In the genomic region with DNA sequence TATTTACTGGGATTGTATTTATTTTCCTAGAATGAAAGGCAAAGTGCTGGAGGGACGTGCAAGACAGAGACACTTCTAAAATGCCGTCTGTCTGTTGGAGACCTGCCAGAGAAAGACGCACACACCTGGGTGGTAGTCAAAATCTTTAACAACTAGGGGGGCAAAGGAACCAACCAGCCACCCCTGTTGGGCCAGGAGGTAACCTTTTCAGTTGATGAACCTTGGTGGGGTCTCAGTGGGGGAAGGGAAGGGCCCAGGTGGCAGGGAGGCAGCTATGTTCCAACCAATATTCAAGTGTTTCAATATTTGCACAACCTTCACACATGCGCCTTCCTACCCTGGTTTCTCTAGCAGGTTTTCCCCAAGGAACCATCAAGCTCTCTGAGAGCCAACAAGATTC, we compare ENCODE assay signal across 19 cellular contexts.
DNase-seq lines count a peak whose midpoint lies in the region; ATAC-seq, FAIRE-seq and TF ChIP-seq lines count a peak whose summit lies in the region.
"Had no signal": no experiment of that assay in that cellular context is flagged by ENCODE, and none has a peak within 500 bp of the region (broad histone marks: within the 10 kb centered on the region; RNA-seq: fewer than 3 reads in every experiment).

No MANE protein-coding gene starts in this region.

- ATAC-seq in activated T-cell treated with anti-CD3 and anti-CD28 coated beads, Interleukin-2, amount 50 U/mL, for 72 hours (replicated peaks in 1 of 2): no peak
- ATAC-seq in GM21825 (IDR thresholded peaks at IDR 0.05; ENCODE audit: unreplicated experiment): no peak
- ATAC-seq: activated T-cell treated with anti-CD3 and anti-CD28 coated beads, Interleukin-2, amount 50 U/mL, for 4 hours; CD8-positive, alpha-beta T cell; foreskin keratinocyte; stimulated activated effector memory CD8-positive, alpha-beta T cell treated with anti-CD3 and anti-CD28 coated beads, Interleukin-12 subunit alpha, Interleukin-12 subunit beta, amount 100 ng/mL, for 72 hours had no signal

- no peak overlapping the region for H3K4me3 Mint-ChIP-seq in activated T-cell treated with anti-CD3 and anti-CD28 coated beads, Interleukin-2, amount 50 U/mL, for 72 hours
- H3K4me3 Mint-ChIP-seq: activated naive CD4-positive, alpha-beta T cell treated with anti-CD3 and anti-CD28 coated beads for 36 hours; activated T-cell treated with anti-CD3 and anti-CD28 coated beads, Interleukin-2, amount 50 U/mL, for 4 hours; CD8-positive, alpha-beta T cell; stimulated activated effector memory CD8-positive, alpha-beta T cell treated with anti-CD3 and anti-CD28 coated beads, Interleukin-12 subunit alpha, Interleukin-12 subunit beta, amount 100 ng/mL, for 72 hours had no signal

- FAIRE-seq in bronchial epithelial cell (lab: Jason Lieb, UNC): peak; percentile 55

- DNase-seq in DMS53 treated with DMSO at 0.1 percent for 48 hours (lab: John Stamatoyannopoulos, UW; ENCODE audit: unreplicated experiment): peak; percentile 3
- DNase-seq in NCI-H1417 (lab: John Stamatoyannopoulos, UW): peak; percentile 49 to 89 (median 80)
- peak; percentile 18 for DNase-seq in NCI-H345 treated with DMSO at 0.1 percent for 48 hours (lab: John Stamatoyannopoulos, UW; ENCODE audit: unreplicated experiment)
- DNase-seq in bronchial epithelial cell (ENCODE audit: low read depth): no peak
- DNase-seq in GM19240 (ENCODE audit: insufficient read length, low spot score): no peak
- DNase-seq in activated T-cell treated with anti-CD3 and anti-CD28 coated beads, Interleukin-2, amount 50 U/mL, for 72 hours: no peak
- DNase-seq: activated CD4-positive, alpha-beta T cell treated with anti-CD3 and anti-CD28 coated beads for 1 hour; activated naive CD4-positive, alpha-beta T cell treated with anti-CD3 and anti-CD28 coated beads for 36 hours; activated T-cell treated with anti-CD3 and anti-CD28 coated beads, Interleukin-2, amount 50 U/mL, for 4 hours; amygdala; CD8-positive, alpha-beta T cell; EL; erythroblast; foreskin keratinocyte; hippocampal formation; islet precursor cell; thyroid gland had no signal

- H3K4me1 Mint-ChIP-seq in activated T-cell treated with anti-CD3 and anti-CD28 coated beads, Interleukin-2, amount 50 U/mL, for 72 hours (ENCODE audit: low read depth): no peaks in the 10 kb centered on the region
- H3K4me1 Mint-ChIP-seq: stimulated activated effector memory CD8-positive, alpha-beta T cell treated with anti-CD3 and anti-CD28 coated beads, Interleukin-12 subunit alpha, Interleukin-12 subunit beta, amount 100 ng/mL, for 72 hours had no signal

- TF ChIP-seq CTCF in bronchial epithelial cell (IDR thresholded peaks at IDR 0.05; ENCODE audit: insufficient read depth, low read length, severe bottlenecking): no peak

- no peak overlapping the region for H3K4me3 ChIP-seq in bronchial epithelial cell (ENCODE audit: low read depth, low read length)
- H3K4me3 ChIP-seq: thyroid gland had no signal

- H3K9me3 Mint-ChIP-seq in activated T-cell treated with anti-CD3 and anti-CD28 coated beads, Interleukin-2, amount 50 U/mL, for 72 hours: no peaks in the 10 kb centered on the region
- H3K9me3 Mint-ChIP-seq: activated naive CD4-positive, alpha-beta T cell treated with anti-CD3 and anti-CD28 coated beads for 36 hours; activated T-cell treated with anti-CD3 and anti-CD28 coated beads, Interleukin-2, amount 50 U/mL, for 4 hours; CD8-positive, alpha-beta T cell; stimulated activated effector memory CD8-positive, alpha-beta T cell treated with anti-CD3 and anti-CD28 coated beads, Interleukin-12 subunit alpha, Interleukin-12 subunit beta, amount 100 ng/mL, for 72 hours had no signal

- no peaks in the 10 kb centered on the region for H3K36me3 Mint-ChIP-seq in activated T-cell treated with anti-CD3 and anti-CD28 coated beads, Interleukin-2, amount 50 U/mL, for 72 hours (ENCODE audit: insufficient read depth in 2 of 2)
- H3K36me3 Mint-ChIP-seq: CD8-positive, alpha-beta T cell; stimulated activated effector memory CD8-positive, alpha-beta T cell treated with anti-CD3 and anti-CD28 coated beads, Interleukin-12 subunit alpha, Interleukin-12 subunit beta, amount 100 ng/mL, for 72 hours had no signal

- H3K27me3 ChIP-seq in bronchial epithelial cell (ENCODE audit: control insufficient read depth, insufficient read depth, low read length): peaks cover 3% of the 10 kb centered on the region
- H3K27me3 ChIP-seq: thyroid gland had no signal

- no peak overlapping the region for H3K27ac Mint-ChIP-seq in activated T-cell treated with anti-CD3 and anti-CD28 coated beads, Interleukin-2, amount 50 U/mL, for 72 hours
- H3K27ac Mint-ChIP-seq: activated naive CD4-positive, alpha-beta T cell treated with anti-CD3 and anti-CD28 coated beads for 36 hours; CD8-positive, alpha-beta T cell; stimulated activated effector memory CD8-positive, alpha-beta T cell treated with anti-CD3 and anti-CD28 coated beads, Interleukin-12 subunit alpha, Interleukin-12 subunit beta, amount 100 ng/mL, for 72 hours had no signal

- H3K27me3 Mint-ChIP-seq in activated T-cell treated with anti-CD3 and anti-CD28 coated beads, Interleukin-2, amount 50 U/mL, for 72 hours (ENCODE audit: low read depth): peaks cover 6% of the 10 kb centered on the region

- no peaks in the 10 kb centered on the region for H3K36me3 ChIP-seq in bronchial epithelial cell (ENCODE audit: control insufficient read depth, insufficient read depth, low read length)
- H3K36me3 ChIP-seq: thyroid gland had no signal

Comparison
In these comparisons a context has a peak if more than half of its experiments do, and no peak if none do; other contexts are left out.
1. DNase-seq: peak in DMS53 treated with DMSO at 0.1 percent for 48 hours (single experiment), NCI-H1417 (3 of 3) and NCI-H345 treated with DMSO at 0.1 percent for 48 hours (single experiment); none in bronchial epithelial cell (single experiment), GM19240 (single experiment) and activated T-cell treated with anti-CD3 and anti-CD28 coated beads, Interleukin-2, amount 50 U/mL, for 72 hours (0 of 2).